In the genomic region with DNA sequence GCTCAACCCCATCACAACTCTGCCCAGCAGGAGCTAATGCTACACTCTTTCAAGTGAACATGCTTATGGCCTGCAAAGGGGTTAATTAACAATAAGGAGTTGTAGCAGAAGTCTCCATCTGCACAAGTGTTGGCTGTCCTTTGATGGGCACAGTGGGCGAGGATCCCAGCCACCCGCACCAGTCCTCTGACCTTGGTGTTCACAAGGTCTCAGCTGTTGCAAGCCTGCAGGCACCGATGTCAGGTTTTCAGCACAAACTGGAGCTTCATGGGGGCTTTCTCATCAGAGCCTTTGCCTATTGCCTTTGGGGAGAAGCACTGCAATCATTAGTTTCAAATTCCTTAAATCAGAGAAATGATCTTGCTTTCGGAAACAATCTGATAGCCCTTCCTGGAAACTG, we compare ENCODE assay signal across 31 cellular contexts.
"Had no signal": no experiment of that assay in that cellular context is flagged by ENCODE, and none has a peak within 500 bp of the region (broad histone marks: within the 10 kb centered on the region; RNA-seq: fewer than 3 reads in every experiment).

No MANE protein-coding gene starts in this region.

- H3K27me3 Mint-ChIP-seq: activated B cell treated with CpG ODN at 0.5 μM for 24 hours; dendritic cell treated with granulocyte-macrophage colony-stimulating factor and Interleukin-4, amounts not matched to agents 40 ng/mL and 50 ng/mL, for 4 days had no signal

- H3K27ac ChIP-seq: brain microvascular endothelial cell, coronary artery, dorsolateral prefrontal cortex, WERI-Rb-1 had no signal

- H3K4me1 Mint-ChIP-seq: activated B cell treated with CpG ODN at 0.5 μM for 24 hours; activated T-helper 17 cell treated with anti-CD3 and anti-CD28 coated beads, Interleukin-2, amount 50 U/mL, for 72 hours; central memory CD8-positive, alpha-beta T cell had no signal

- FAIRE-seq: astrocyte, bronchial epithelial cell, frontal cortex, TTC549 had no signal

- H3K27ac Mint-ChIP-seq: activated B cell treated with CpG ODN at 0.5 μM for 24 hours; activated CD8-positive, alpha-beta T cell treated with anti-CD3 and anti-CD28 coated beads for 36 hours; activated naive CD8-positive, alpha-beta T cell; activated T-helper 17 cell treated with anti-CD3 and anti-CD28 coated beads, Interleukin-2, amount 50 U/mL, for 72 hours; dendritic cell treated with granulocyte-macrophage colony-stimulating factor and Interleukin-4, amounts not matched to agents 40 ng/mL and 50 ng/mL, for 4 days; endodermal cell had no signal

- H3K27me3 ChIP-seq: brain microvascular endothelial cell, dorsolateral prefrontal cortex had no signal

- H3K4me3 Mint-ChIP-seq: activated B cell treated with CpG ODN at 0.5 μM for 24 hours; activated CD8-positive, alpha-beta T cell treated with anti-CD3 and anti-CD28 coated beads for 36 hours; activated naive CD8-positive, alpha-beta T cell; activated T-cell treated with anti-CD3 and anti-CD28 coated beads, Interleukin-2, amount 50 U/mL, for 4 hours; activated T-helper 17 cell treated with anti-CD3 and anti-CD28 coated beads, Interleukin-2, amount 50 U/mL, for 72 hours; central memory CD8-positive, alpha-beta T cell; dendritic cell treated with granulocyte-macrophage colony-stimulating factor and Interleukin-4, amounts not matched to agents 40 ng/mL and 50 ng/mL, for 4 days; endodermal cell had no signal

- H3K36me3 ChIP-seq: brain microvascular endothelial cell, WERI-Rb-1 had no signal

- H3K9me3 Mint-ChIP-seq: activated B cell treated with CpG ODN at 0.5 μM for 24 hours; activated CD8-positive, alpha-beta T cell treated with anti-CD3 and anti-CD28 coated beads for 36 hours; activated T-cell treated with anti-CD3 and anti-CD28 coated beads, Interleukin-2, amount 50 U/mL, for 4 hours; activated T-helper 17 cell treated with anti-CD3 and anti-CD28 coated beads, Interleukin-2, amount 50 U/mL, for 72 hours; central memory CD8-positive, alpha-beta T cell; dendritic cell treated with granulocyte-macrophage colony-stimulating factor and Interleukin-4, amounts not matched to agents 40 ng/mL and 50 ng/mL, for 4 days; endodermal cell had no signal

- H3K36me3 Mint-ChIP-seq: activated naive CD8-positive, alpha-beta T cell had no signal

- H3K4me3 ChIP-seq: coronary artery, dorsolateral prefrontal cortex had no signal

- DNase-seq: activated B cell treated with CpG ODN at 0.5 μM for 24 hours; activated CD4-positive, alpha-beta T cell treated with anti-CD3 and anti-CD28 coated beads for 48 hours; activated CD4-positive, alpha-beta T cell treated with anti-CD3 and anti-CD28 coated beads, Interleukin-2, amount 50 U/mL, for 1 hour; activated CD4-positive, alpha-beta T cell treated with anti-CD3 and anti-CD28 coated beads, Interleukin-2, amount 50 U/mL, for 48 hours; activated CD8-positive, alpha-beta memory T cell treated with anti-CD3 and anti-CD28 coated beads for 24 hours; activated CD8-positive, alpha-beta T cell treated with anti-CD3 and anti-CD28 coated beads for 36 hours; activated effector memory CD4-positive, alpha-beta T cell treated with Interleukin-2 at 50 U/mL for 16 hours; activated gamma-delta T cell treated with Interleukin-2 at 50 U/mL for 16 hours; activated naive CD4-positive, alpha-beta T cell treated with anti-CD3 and anti-CD28 coated beads, Interleukin-2, amount 50 U/mL, for 16 hours; activated naive CD4-positive, alpha-beta T cell treated with Interleukin-2 at 50 U/mL for 16 hours; activated T-cell treated with anti-CD3 and anti-CD28 coated beads, Interleukin-2, amount 50 U/mL, for 4 hours; amniotic stem cell; anterior cingulate cortex; brain microvascular endothelial cell; dorsolateral prefrontal cortex; effector memory CD4-positive, alpha-beta T cell; endodermal cell; foreskin fibroblast; T-helper 2 cell; WERI-Rb-1 had no signal

- ATAC-seq: activated CD4-positive, CD25-positive, alpha-beta regulatory T cell treated with anti-CD3 and anti-CD28 coated beads, Interleukin-2, amount 50 U/mL, for 24 hours; activated CD8-positive, alpha-beta T cell treated with anti-CD3 and anti-CD28 coated beads for 36 hours; activated T-cell treated with anti-CD3 and anti-CD28 coated beads, Interleukin-2, amount 50 U/mL, for 4 hours; activated T-helper 17 cell treated with anti-CD3 and anti-CD28 coated beads, Interleukin-2, amount 50 U/mL, for 72 hours; esophagus mucosa had no signal
